Comparison of ENCODE assay signal across 8 cellular contexts in genomic region chr19:13095934-13096890, GRCh38. TPM values are rescaled to one million over a fixed set of nuclear protein-coding genes. Genes with fewer than 3 reads are reported as not detected.
DNase-seq lines count a peak whose midpoint lies in the region; ATAC-seq, FAIRE-seq and TF ChIP-seq lines count a peak whose summit lies in the region.

No MANE protein-coding gene starts in this region.

- H3K27me3 ChIP-seq in CD4-positive, alpha-beta memory T cell (ENCODE audit: insufficient read depth, low read length), result peaks cover 15% of the 10 kb centered on the region
- H3K27me3 ChIP-seq in MM.1S (replicated peaks; ENCODE audit: insufficient read depth, low read length), result peaks cover 50% of the 10 kb centered on the region
- peaks cover 2 to 7% of the 10 kb centered on the region in 2 experiments for H3K27me3 ChIP-seq in GM12878 (replicated peaks in 1 of 2; ENCODE audit: control insufficient read depth in 2 of 2, insufficient read depth in 2 of 2, low read length in 1 of 2)

- no peak for ATAC-seq in GM12878
- no peak for ATAC-seq in GM18907 (IDR thresholded peaks at IDR 0.05; ENCODE audit: unreplicated experiment)
- ATAC-seq in omental fat pad (ENCODE audit: low FRiP score), result no peak

- H3K9me3 Mint-ChIP-seq in CD4-positive, alpha-beta memory T cell, result peaks cover 0 to 2% (median 0%) of the 10 kb centered on the region in 8 donors

- peaks cover 62% of the 10 kb centered on the region for H3K4me1 ChIP-seq in CD4-positive, alpha-beta memory T cell (ENCODE audit: insufficient read depth, low read length)
- H3K4me1 ChIP-seq in MM.1S (ENCODE audit: low read length), result peaks cover 26% of the 10 kb centered on the region
- peaks cover 36% of the 10 kb centered on the region for H3K4me1 ChIP-seq in GM12878 (ENCODE audit: control insufficient read depth, insufficient read depth, low read length)
- peaks cover 20% of the 10 kb centered on the region for H3K4me1 ChIP-seq in mesodermal cell (ENCODE audit: control insufficient read depth, insufficient read depth, low read length, poor library complexity, severe bottlenecking)

- H3K4me2 ChIP-seq in MM.1S (ENCODE audit: low read depth, low read length) (peak overlapping the region; percentile 94), GM12878 (ENCODE audit: control insufficient read depth, insufficient read depth) (peak overlapping the region; percentile 1)

- H3K36me3 ChIP-seq in CD4-positive, alpha-beta memory T cell (ENCODE audit: insufficient read depth, low read length), result no peaks in the 10 kb centered on the region
- no peaks in the 10 kb centered on the region for H3K36me3 ChIP-seq in MM.1S (replicated peaks; ENCODE audit: insufficient read depth, low read length)
- no peaks in the 10 kb centered on the region for H3K36me3 ChIP-seq in GM12878 (ENCODE audit: control insufficient read depth in 2 of 2, insufficient read depth in 2 of 2, low read length in 1 of 2)
- no peaks in the 10 kb centered on the region for H3K36me3 ChIP-seq in mesodermal cell (ENCODE audit: control insufficient read depth, insufficient read depth, low read length)

- SMC1A ChIA-PET in GM12878 (lab: Charles Lee; ENCODE audit: uncharacterized antibody, unreplicated experiment), result interaction anchor here (4.3 kb wide), 1 partner anchor 118 kb away, joined by 48 read pairs; no protein-coding TSS in a partner anchor

- no peak overlapping the region for H3K27ac ChIP-seq in CD4-positive, alpha-beta memory T cell (ENCODE audit: low read depth, low read length)
- H3K27ac ChIP-seq in MM.1S (ENCODE audit: low read length) (no peak overlapping the region), GM12878 (ENCODE audit: control insufficient read depth, insufficient read depth) (no peak overlapping the region), mesodermal cell (ENCODE audit: low read depth, low read length, severe bottlenecking) (no peak overlapping the region)

- H3K79me2 ChIP-seq in MM.1S (ENCODE audit: low read length) (no peaks in the 10 kb centered on the region), GM12878 (ENCODE audit: control insufficient read depth, insufficient read depth, low read length) (no peaks in the 10 kb centered on the region)

- in situ Hi-C loops in GM12878 (cut with MboI), result loop anchor here (10.0 kb wide), 1 partner anchor 211 kb away; the partner anchor contains the start of genes DNASE2 and KLF1

- RAD21 ChIA-PET in GM12878 (lab: Charles Lee; ENCODE audit: unreplicated experiment), result interaction anchor here (0.6 to 5.3 kb wide), 5 partner anchors 8 to 131 kb away, joined by 3 to 81 read pairs (median 18); no protein-coding TSS in a partner anchor

- TF ChIP-seq CTCF in MM.1S (IDR thresholded peaks at IDR 0.05; ENCODE audit: low read length) (peak; percentile 24), GM12878 (IDR thresholded peaks at IDR 0.05 in 2 of 3, conservative IDR thresholded peaks at IDR 0.05 in 1 of 3; ENCODE audit: control insufficient read depth in 2 of 3, extremely low read depth in 1 of 3, insufficient read depth in 1 of 3, low read depth in 3 of 3, low read length in 3 of 3) (peak in 2 of 3 experiments; percentile 22 to 23; a peak in 1 of 6 replicates), GM20000 (IDR thresholded peaks at IDR 0.05; ENCODE audit: extremely low read depth, missing control alignments) (no peak), omental fat pad (IDR thresholded peaks at IDR 0.05) (no peak)

- H3K4me3 ChIP-seq in CD4-positive, alpha-beta memory T cell (ENCODE audit: low read length in 2 of 2), result no peak overlapping the region
- H3K4me3 ChIP-seq in MM.1S (ENCODE audit: low read length) (peak overlapping the region; percentile 57), GM12878 (no peak overlapping the region), mesodermal cell (ENCODE audit: extremely low read depth, insufficient read depth, low read length, poor library complexity, severe bottlenecking) (peak overlapping the region; percentile 24)

- H2AFZ ChIP-seq in MM.1S (ENCODE audit: low read length) (peak overlapping the region; percentile 42; the same call in 1 of the 2 replicates), GM12878 (ENCODE audit: control insufficient read depth, low read depth, low read length) (no peak overlapping the region)

- H3K9ac ChIP-seq in MM.1S (ENCODE audit: low read length) (no peak overlapping the region), GM12878 (ENCODE audit: control insufficient read depth, insufficient read depth, low read length) (no peak overlapping the region)

- H3K4me3 Mint-ChIP-seq in CD4-positive, alpha-beta memory T cell, result peak overlapping the region; percentile 69 to 91 (median 82)

- WGBS in GM12878 (ENCODE audit: insufficient coverage, insufficient replicate concordance, low lambda C conversion rate, missing lambda C conversion rate), result 10% methylated on average over 30 of the region's 44 CpGs
- 1 to 2% methylated on average over 27 to 34 of the region's 44 CpGs for WGBS in mesodermal cell (ENCODE audit: insufficient coverage in 2 of 2), 2 experiments

- DNase-seq in CD4-positive, alpha-beta memory T cell, result peak in 2 of 5 donors; percentile 27 to 39
- DNase-seq in MM.1S (no peak), GM12878 (ENCODE audit: low read depth, low spot score) (no peak), GM20000 (ENCODE audit: low spot score) (no peak), activated gamma-delta T cell (lab: John Stamatoyannopoulos, UW) (no peak), omental fat pad (ENCODE audit: low spot score) (no peak)

- TF ChIP-seq EP300 in GM12878 (IDR thresholded peaks at IDR 0.05; ENCODE audit: borderline replicate concordance in 1 of 2, control insufficient read depth in 1 of 2, low read depth in 2 of 2, low read length in 2 of 2), result no peak

- H3K27me3 Mint-ChIP-seq in CD4-positive, alpha-beta memory T cell, result peaks cover 5 to 10% of the 10 kb centered on the region in 2 donors

- POLR2A ChIA-PET in CD4-positive, alpha-beta memory T cell (lab: Charles Lee; ENCODE audit: partially characterized antibody), result interaction anchor here (0.6 to 5.0 kb wide), 11 partner anchors 9 to 248 kb away, joined by 3 to 42 read pairs (median 4); partner anchors contain the start of genes GCDH, IER2, NACC1 and STX10
- POLR2A ChIA-PET in GM12878 (lab: Charles Lee), result no interaction called here

- peak overlapping the region; percentile 1 to 91 (median 44) for H3K27ac Mint-ChIP-seq in CD4-positive, alpha-beta memory T cell

- H3K9me2 ChIP-seq in MM.1S (replicated peaks; ENCODE audit: insufficient read depth, low read length), result no peaks in the 10 kb centered on the region

- H4K20me1 ChIP-seq in MM.1S (ENCODE audit: insufficient read depth, low read length), result no peaks in the 10 kb centered on the region
- no peaks in the 10 kb centered on the region for H4K20me1 ChIP-seq in GM12878 (ENCODE audit: control insufficient read depth, insufficient read depth)

- intact Hi-C loops in CD4-positive, alpha-beta memory T cell (cut with micrococcal nuclease), result loop anchor here (5.0 kb wide), 1 partner anchor 209 kb away; the partner anchor contains the start of gene KLF1
- intact Hi-C loops in GM12878 (cut with micrococcal nuclease; ENCODE audit: unreplicated experiment), result loop anchor here (10.0 kb wide), 1 partner anchor 61 kb away; no protein-coding TSS in a partner anchor

- BruUV-seq in GM12878 (replicated peaks; lab: Mats Ljungman, UMichigan), result no TSS peak

- peaks cover 20% of the 10 kb centered on the region for H3F3A ChIP-seq in MM.1S (ENCODE audit: insufficient read depth, low read length)

- TF ChIP-seq RAD21 in GM12878 (IDR thresholded peaks at IDR 0.05; ENCODE audit: insufficient read depth, low read depth, low read length), result no peak

- H3K36me3 Mint-ChIP-seq in CD4-positive, alpha-beta memory T cell, result peaks cover 0 to 3% of the 10 kb centered on the region in 2 donors

- peaks cover 23 to 59% (median 33%) of the 10 kb centered on the region in 4 donors for H3K4me1 Mint-ChIP-seq in CD4-positive, alpha-beta memory T cell

- no peak for FAIRE-seq in GM12878 (lab: Jason Lieb, UNC)

- no peaks in the 10 kb centered on the region for H3K9me3 ChIP-seq in CD4-positive, alpha-beta memory T cell (ENCODE audit: control insufficient read depth in 1 of 2, low read length in 2 of 2)
- H3K9me3 ChIP-seq in MM.1S (replicated peaks; ENCODE audit: insufficient read depth, low read length) (no peaks in the 10 kb centered on the region), GM12878 (replicated peaks; ENCODE audit: control insufficient read depth, insufficient read depth, low read length) (no peaks in the 10 kb centered on the region; the same call in 2 of the 3 replicates), mesodermal cell (ENCODE audit: control insufficient read depth, low read length) (no peaks in the 10 kb centered on the region)

- no peak for TF ChIP-seq POLR2A in GM12878 (IDR thresholded peaks at IDR 0.05; ENCODE audit: low read depth, low read length)

- CTCF ChIA-PET in CD4-positive, alpha-beta memory T cell (lab: Charles Lee; ENCODE audit: partially characterized antibody), result interaction anchor here (0.6 to 8.2 kb wide), 8 partner anchors 9 to 131 kb away, joined by 3 to 129 read pairs (median 18); partner anchors contain the start of gene NACC1
- CTCF ChIA-PET in GM12878 (lab: Yijun Ruan, JAX), result interaction anchor here (0.6 to 8.0 kb wide), 5 partner anchors 35 to 131 kb away, joined by 3 to 145 read pairs (median 39); no protein-coding TSS in a partner anchor

RNA-seq across cellular contexts. Expression of gene LYL1, which starts 6.4 kb away (rescaled TPM):
- total RNA-seq in CD4-positive, alpha-beta memory T cell, result 10 to 100 TPM; 16.1 to 16.9 TPM
- polyA plus RNA-seq in CD4-positive, alpha-beta memory T cell, result 1 to 10 TPM; 2.3 to 9.4 TPM
- total RNA-seq in GM12878 (2013; cell fraction: nucleolus; rRNA removed), result 13.0 and 16.6 TPM in 2 replicates
- total RNA-seq in GM12878 (2014; rRNA removed) (29.3 and 34.8 TPM in 2 replicates), GM12878 (2014; rRNA removed; fragmentation: Illumina TruSeq; extraction: Trizol) (5.8 and 5.9 TPM in 2 replicates), GM12878 (2021) (27.4 and 30.0 TPM in 2 replicates), omental fat pad (10 to 100 TPM in 3 of 4 donors, 1 to 10 TPM in 1; 5.5 to 29.9 (median 20.5) TPM)
- polyA plus RNA-seq in GM12878 (2011; ENCODE audit: low read depth), result 0.52 TPM
- polyA plus RNA-seq in GM12878 (2011; rRNA removed) (0.56 and 0.62 TPM in 2 replicates), GM12878 (2014; fragmentation: Illumina TruSeq; extraction: Trizol) (1.3 and 2.4 TPM in 2 replicates), GM12878 (2014; fragmentation: Nextera tagmentation; extraction: Ambion mirVana) (under 1 TPM; 0.10 to 0.77 TPM), GM12878 (2014; rRNA removed) (25.1 and 30.8 TPM in 2 replicates), GM12878 (2016; fragmentation: Nextera tagmentation; extraction: Ambion mirVana) (1 to 10 TPM; 3.1 to 8.0 TPM)
- polyA plus RNA-seq in GM12878 (2011; cell fraction: cytosol; rRNA removed), result 0.84 and 1.5 TPM in 2 replicates
- polyA plus RNA-seq in GM12878 (2011; cell fraction: nucleus; rRNA removed), result 1.7 and 2.5 TPM in 2 replicates
- 6.5 and 9.4 TPM in 2 replicates for polyA plus RNA-seq in GM12878 (2012)
- polyA minus RNA-seq in GM12878 (2011; rRNA and poly(A)+ RNA removed), result 0.59 and 1.1 TPM in 2 replicates
- 1.7 TPM in 1 of 2 replicates, not detected in the other for polyA minus RNA-seq in GM12878 (2011; cell fraction: cytosol; rRNA and poly(A)+ RNA removed)
- 0.73 and 1.8 TPM in 2 replicates for polyA minus RNA-seq in GM12878 (2011; cell fraction: nucleus; rRNA and poly(A)+ RNA removed)
- 14.3 TPM for polyA plus RNA-seq in mesodermal cell (2013, experiment 1 of 2)
- 10.6 TPM for polyA plus RNA-seq in mesodermal cell (2013, experiment 2 of 2)

RNA-seq across cellular contexts. Expression of gene TRMT1, which starts 20.3 kb away (rescaled TPM):
- total RNA-seq in CD4-positive, alpha-beta memory T cell, result 10 to 100 TPM; 70.6 to 78.4 TPM
- 10 to 100 TPM; 18.0 to 24.9 TPM for polyA plus RNA-seq in CD4-positive, alpha-beta memory T cell
- total RNA-seq in GM12878 (2013; cell fraction: nucleolus; rRNA removed), result 57.7 and 66.1 TPM in 2 replicates
- 33.7 and 37.0 TPM in 2 replicates for total RNA-seq in GM12878 (2014; rRNA removed)
- total RNA-seq in GM12878 (2014; rRNA removed; fragmentation: Illumina TruSeq; extraction: Trizol), result 16.1 and 18.8 TPM in 2 replicates
- total RNA-seq in GM12878 (2021), result 51.4 and 53.1 TPM in 2 replicates
- polyA plus RNA-seq in GM12878 (2011; ENCODE audit: low read depth), result 15.2 TPM
- polyA plus RNA-seq in GM12878 (2011; rRNA removed), result 18.4 and 29.5 TPM in 2 replicates
- 43.7 and 65.4 TPM in 2 replicates for polyA plus RNA-seq in GM12878 (2011; cell fraction: cytosol; rRNA removed)
- polyA plus RNA-seq in GM12878 (2011; cell fraction: nucleus; rRNA removed), result 346 and 425 TPM in 2 replicates
- 31.0 and 36.9 TPM in 2 replicates for polyA plus RNA-seq in GM12878 (2012)
- 11.3 and 32.5 TPM in 2 replicates for polyA plus RNA-seq in GM12878 (2014; fragmentation: Illumina TruSeq; extraction: Trizol)
- 1 to 10 TPM; 3.4 to 4.5 TPM for polyA plus RNA-seq in GM12878 (2014; fragmentation: Nextera tagmentation; extraction: Ambion mirVana)
- polyA plus RNA-seq in GM12878 (2014; rRNA removed), result 64.7 and 68.8 TPM in 2 replicates
- polyA plus RNA-seq in GM12878 (2016; fragmentation: Nextera tagmentation; extraction: Ambion mirVana), result 10 to 100 TPM; 52.6 to 56.3 TPM
- 17.3 and 34.2 TPM in 2 replicates for polyA minus RNA-seq in GM12878 (2011; rRNA and poly(A)+ RNA removed)
- 17.8 and 33.2 TPM in 2 replicates for polyA minus RNA-seq in GM12878 (2011; cell fraction: cytosol; rRNA and poly(A)+ RNA removed)
- polyA minus RNA-seq in GM12878 (2011; cell fraction: nucleus; rRNA and poly(A)+ RNA removed), result 36.4 and 46.4 TPM in 2 replicates
- 36.2 TPM for polyA plus RNA-seq in mesodermal cell (2013, experiment 1 of 2)
- polyA plus RNA-seq in mesodermal cell (2013, experiment 2 of 2), result 27.4 TPM
- 10 to 100 TPM; 27.0 to 70.5 (median 39.2) TPM for total RNA-seq in omental fat pad

RNA-seq across cellular contexts. Expression of gene NACC1, which starts 21.9 kb away (rescaled TPM):
- 10 to 100 TPM; 25.8 to 34.1 TPM for total RNA-seq in CD4-positive, alpha-beta memory T cell
- polyA plus RNA-seq in CD4-positive, alpha-beta memory T cell, result 1 to 10 TPM in 1 of 2 donors, under 1 TPM in 1; 0.15 to 1.8 TPM
- total RNA-seq in GM12878 (2013; cell fraction: nucleolus; rRNA removed), result 33.8 and 36.7 TPM in 2 replicates
- 53.0 and 68.5 TPM in 2 replicates for total RNA-seq in GM12878 (2014; rRNA removed)
- 16.2 and 19.6 TPM in 2 replicates for total RNA-seq in GM12878 (2014; rRNA removed; fragmentation: Illumina TruSeq; extraction: Trizol)
- total RNA-seq in GM12878 (2021), result 116 and 120 TPM in 2 replicates
- polyA plus RNA-seq in GM12878 (2011; ENCODE audit: low read depth), result 14.2 TPM
- 9.4 and 32.3 TPM in 2 replicates for polyA plus RNA-seq in GM12878 (2011; rRNA removed)
- polyA plus RNA-seq in GM12878 (2011; cell fraction: cytosol; rRNA removed), result 75.3 and 119 TPM in 2 replicates
- polyA plus RNA-seq in GM12878 (2011; cell fraction: nucleus; rRNA removed), result 75.5 and 139 TPM in 2 replicates
- polyA plus RNA-seq in GM12878 (2012), result 32.6 and 35.0 TPM in 2 replicates
- polyA plus RNA-seq in GM12878 (2014; fragmentation: Illumina TruSeq; extraction: Trizol), result 6.1 and 18.8 TPM in 2 replicates
- under 1 TPM; 0.18 to 0.27 TPM for polyA plus RNA-seq in GM12878 (2014; fragmentation: Nextera tagmentation; extraction: Ambion mirVana)
- 86.1 and 89.6 TPM in 2 replicates for polyA plus RNA-seq in GM12878 (2014; rRNA removed)
- polyA plus RNA-seq in GM12878 (2016; fragmentation: Nextera tagmentation; extraction: Ambion mirVana), result 1 to 10 TPM; 2.0 to 3.0 TPM
- polyA minus RNA-seq in GM12878 (2011; rRNA and poly(A)+ RNA removed), result 74.5 and 114 TPM in 2 replicates
- 50.9 and 52.6 TPM in 2 replicates for polyA minus RNA-seq in GM12878 (2011; cell fraction: cytosol; rRNA and poly(A)+ RNA removed)
- polyA minus RNA-seq in GM12878 (2011; cell fraction: nucleus; rRNA and poly(A)+ RNA removed), result 12.9 and 21.6 TPM in 2 replicates
- 60.4 TPM for polyA plus RNA-seq in mesodermal cell (2013, experiment 1 of 2)
- 40.7 TPM for polyA plus RNA-seq in mesodermal cell (2013, experiment 2 of 2)
- total RNA-seq in omental fat pad, result 10 to 100 TPM; 12.0 to 44.7 (median 23.0) TPM

RNA-seq across cellular contexts. Expression of gene STX10, which starts 54.0 kb away (rescaled TPM):
- 10 to 100 TPM; 63.7 to 64.0 TPM for total RNA-seq in CD4-positive, alpha-beta memory T cell
- polyA plus RNA-seq in CD4-positive, alpha-beta memory T cell, result 10 to 100 TPM; 57.9 to 64.2 TPM
- total RNA-seq in GM12878 (2013; cell fraction: nucleolus; rRNA removed), result 13.8 and 18.2 TPM in 2 replicates
- total RNA-seq in GM12878 (2014; rRNA removed) (56.2 and 59.0 TPM in 2 replicates), GM12878 (2014; rRNA removed; fragmentation: Illumina TruSeq; extraction: Trizol) (36.3 and 38.4 TPM in 2 replicates), GM12878 (2021) (57.0 and 59.2 TPM in 2 replicates), omental fat pad (10 to 100 TPM; 41.0 to 97.6 (median 53.9) TPM)
- 20.8 TPM for polyA plus RNA-seq in GM12878 (2011; ENCODE audit: low read depth)
- polyA plus RNA-seq in GM12878 (2011; rRNA removed) (32.1 and 47.5 TPM in 2 replicates), GM12878 (2014; fragmentation: Illumina TruSeq; extraction: Trizol) (7.4 and 33.7 TPM in 2 replicates), GM12878 (2014; fragmentation: Nextera tagmentation; extraction: Ambion mirVana) (1 to 10 TPM in 1 of 2 experiments, under 1 TPM in 1; 0.56 to 3.7 TPM), GM12878 (2014; rRNA removed) (76.1 and 78.9 TPM in 2 replicates), GM12878 (2016; fragmentation: Nextera tagmentation; extraction: Ambion mirVana) (10 to 100 TPM; 47.7 to 50.4 TPM)
- polyA plus RNA-seq in GM12878 (2011; cell fraction: cytosol; rRNA removed), result 62.2 and 75.9 TPM in 2 replicates
- polyA plus RNA-seq in GM12878 (2011; cell fraction: nucleus; rRNA removed), result 132 and 139 TPM in 2 replicates
- polyA plus RNA-seq in GM12878 (2012), result 38.6 and 38.9 TPM in 2 replicates
- polyA minus RNA-seq in GM12878 (2011; rRNA and poly(A)+ RNA removed), result 21.1 and 22.4 TPM in 2 replicates
- polyA minus RNA-seq in GM12878 (2011; cell fraction: cytosol; rRNA and poly(A)+ RNA removed), result 15.5 and 18.8 TPM in 2 replicates
- 8.9 TPM in 2 replicates for polyA minus RNA-seq in GM12878 (2011; cell fraction: nucleus; rRNA and poly(A)+ RNA removed)
- polyA plus RNA-seq in mesodermal cell (2013, experiment 1 of 2), result 45.6 TPM
- 36.3 TPM for polyA plus RNA-seq in mesodermal cell (2013, experiment 2 of 2)

RNA-seq across cellular contexts. Expression of gene IER2, which starts 54.0 kb away (rescaled TPM):
- total RNA-seq in CD4-positive, alpha-beta memory T cell, result 100 to 1,000 TPM; 148 to 153 TPM
- 100 to 1,000 TPM; 201 to 446 TPM for polyA plus RNA-seq in CD4-positive, alpha-beta memory T cell
- total RNA-seq in GM12878 (2013; cell fraction: nucleolus; rRNA removed), result 41.4 and 51.6 TPM in 2 replicates
- 26.0 and 31.9 TPM in 2 replicates for total RNA-seq in GM12878 (2014; rRNA removed)
- 9.1 and 9.5 TPM in 2 replicates for total RNA-seq in GM12878 (2014; rRNA removed; fragmentation: Illumina TruSeq; extraction: Trizol)
- total RNA-seq in GM12878 (2021), result 94.5 and 97.2 TPM in 2 replicates
- polyA plus RNA-seq in GM12878 (2011; ENCODE audit: low read depth), result 9.8 TPM
- polyA plus RNA-seq in GM12878 (2011; rRNA removed), result 11.2 and 17.9 TPM in 2 replicates
- 36.0 and 41.6 TPM in 2 replicates for polyA plus RNA-seq in GM12878 (2011; cell fraction: cytosol; rRNA removed)
- 127 and 170 TPM in 2 replicates for polyA plus RNA-seq in GM12878 (2011; cell fraction: nucleus; rRNA removed)
- polyA plus RNA-seq in GM12878 (2012), result 54.9 and 64.6 TPM in 2 replicates
- polyA plus RNA-seq in GM12878 (2014; fragmentation: Illumina TruSeq; extraction: Trizol), result 7.7 and 13.2 TPM in 2 replicates
- polyA plus RNA-seq in GM12878 (2014; fragmentation: Nextera tagmentation; extraction: Ambion mirVana), result 1 to 10 TPM; 2.8 to 9.3 TPM
- 56.0 and 65.3 TPM in 2 replicates for polyA plus RNA-seq in GM12878 (2014; rRNA removed)
- polyA plus RNA-seq in GM12878 (2016; fragmentation: Nextera tagmentation; extraction: Ambion mirVana), result 10 to 100 TPM; 75.6 to 81.7 TPM
- polyA minus RNA-seq in GM12878 (2011; rRNA and poly(A)+ RNA removed), result 5.2 and 11.3 TPM in 2 replicates
- 12.3 and 14.0 TPM in 2 replicates for polyA minus RNA-seq in GM12878 (2011; cell fraction: cytosol; rRNA and poly(A)+ RNA removed)
- 35.5 and 63.1 TPM in 2 replicates for polyA minus RNA-seq in GM12878 (2011; cell fraction: nucleus; rRNA and poly(A)+ RNA removed)
- polyA plus RNA-seq in mesodermal cell (2013, experiment 1 of 2), result 106 TPM
- polyA plus RNA-seq in mesodermal cell (2013, experiment 2 of 2), result 66.8 TPM
- total RNA-seq in omental fat pad, result 100 to 1,000 TPM; 110 to 253 (median 210) TPM

Comparison
In these comparisons a context has a peak if more than half of its experiments do, and no peak if none do; other contexts are left out.
1. H3K4me3 ChIP-seq: peak in MM.1S (single experiment) and mesodermal cell (single experiment); none in CD4-positive, alpha-beta memory T cell (0 of 2) and GM12878 (single experiment).
2. CTCF ChIP-seq: peak in MM.1S (single experiment) and GM12878 (2 of 3); none in GM20000 (single experiment) and omental fat pad (0 of 3).